25 cellular contexts compared by ENCODE assay signal in genomic region chr9:89954229-89954628, GRCh38.
A peak's percentile ranks its signal among the peaks of the same experiment; 100 is the strongest.
DNase-seq lines count a peak whose midpoint lies in the region; ATAC-seq and TF ChIP-seq lines count a peak whose summit lies in the region.
"Had no signal": no experiment of that assay in that cellular context is flagged by ENCODE, and none has a peak within 500 bp of the region (broad histone marks: within the 10 kb centered on the region; RNA-seq: fewer than 3 reads in every experiment).

No MANE protein-coding gene starts in this region.

- H4K91ac ChIP-seq in H9 (ENCODE audit: insufficient read length, low read depth, low read length): no peak overlapping the region

- TF ChIP-seq CTCF in H9 (conservative IDR thresholded peaks at IDR 0.05) (no peak), PC-3 (conservative IDR thresholded peaks at IDR 0.05; ENCODE audit: low read depth, low read length) (no peak)

- H3K27me3 ChIP-seq in H9 (ENCODE audit: insufficient read depth, low read length): no peaks in the 10 kb centered on the region
- no peaks in the 10 kb centered on the region for H3K27me3 ChIP-seq in PC-3 (ENCODE audit: low read length)
- H3K27me3 ChIP-seq: heart left ventricle, MG63 had no signal

- H2BK120ac ChIP-seq in H9 (ENCODE audit: low read depth, low read length, poor library complexity, severe bottlenecking): no peak overlapping the region

- peaks cover 0 to 14% (median 0%) of the 10 kb centered on the region in 3 experiments; a peak in 1 of 7 replicates for H3K36me3 Mint-ChIP-seq in H9 (ENCODE audit: insufficient read depth in 1 of 3, low read depth in 3 of 3)
- H3K36me3 Mint-ChIP-seq: CD8-positive, alpha-beta memory T cell; memory B cell had no signal

- no peak overlapping the region for H2BK20ac ChIP-seq in H9 (ENCODE audit: low read depth, low read length, poor library complexity, severe bottlenecking)

- no peaks in the 10 kb centered on the region for H3K23me2 ChIP-seq in H9 (ENCODE audit: insufficient read length, low read depth, low read length, poor library complexity, severe bottlenecking)

- no peak overlapping the region for H4K8ac ChIP-seq in H9 (replicated peaks; ENCODE audit: insufficient read length, low read depth, low read length)

- H3K56ac ChIP-seq in H9 (ENCODE audit: insufficient read length, low read depth, low read length): no peak overlapping the region

- H3K27ac ChIP-seq in H9 (ENCODE audit: insufficient read length, low read depth, low read length): no peak overlapping the region
- H3K27ac ChIP-seq in PC-3 (ENCODE audit: low read length): no peak overlapping the region
- H3K27ac ChIP-seq: epithelial cell of prostate, heart left ventricle, PC-9, psoas muscle had no signal

- no peak overlapping the region for H3K23ac ChIP-seq in H9 (ENCODE audit: insufficient read length, low read depth, low read length)

- ATAC-seq in left ventricle myocardium superior (peak; percentile 28), PC-3 (no peak)
- ATAC-seq: activated CD8-positive, alpha-beta T cell treated with anti-CD3 and anti-CD28 coated beads for 36 hours; GM12878 had no signal

- H3K79me1 ChIP-seq in H9 (ENCODE audit: insufficient read depth, low read depth, low read length, poor library complexity, severe bottlenecking): no peaks in the 10 kb centered on the region

- H3K4me2 ChIP-seq in H9 (ENCODE audit: insufficient read depth, insufficient read length, low read length) (no peak overlapping the region), PC-3 (ENCODE audit: low read length) (no peak overlapping the region)
- H3K4me2 ChIP-seq: PC-9 had no signal

- H2BK12ac ChIP-seq in H9 (ENCODE audit: insufficient read length, low read depth, low read length): no peak overlapping the region

- H3K4me3 Mint-ChIP-seq in H9: no peak overlapping the region
- H3K4me3 Mint-ChIP-seq: activated CD8-positive, alpha-beta T cell treated with anti-CD3 and anti-CD28 coated beads for 36 hours; CD8-positive, alpha-beta memory T cell; memory B cell; type B pancreatic cell had no signal

- H3K79me2 ChIP-seq in H9 (ENCODE audit: insufficient read depth, low read length) (no peaks in the 10 kb centered on the region), PC-3 (ENCODE audit: low read length) (no peaks in the 10 kb centered on the region)

- POLR2A ChIA-PET in PC-3 (lab: Charles Lee; ENCODE audit: unreplicated experiment): no interaction called here

- no peak overlapping the region for H3K4ac ChIP-seq in H9 (ENCODE audit: low read depth, low read length)

- no peak overlapping the region for H2BK15ac ChIP-seq in H9 (ENCODE audit: low read depth, low read length)

- peaks cover 17 to 18% of the 10 kb centered on the region in 2 experiments for H3K4me1 Mint-ChIP-seq in H9
- H3K4me1 Mint-ChIP-seq: memory B cell had no signal

- H3F3A ChIP-seq in PC-3 (ENCODE audit: low read length, unreplicated experiment): no peaks in the 10 kb centered on the region

- no peak overlapping the region for H2AK5ac ChIP-seq in H9 (ENCODE audit: insufficient read length, low read length)

- no peak overlapping the region for H3K14ac ChIP-seq in H9 (ENCODE audit: insufficient read depth, low read length)

- no peak overlapping the region for H3K4me3 ChIP-seq in PC-3 (ENCODE audit: low read length)
- H3K4me3 ChIP-seq: GM12878, HAP-1, heart left ventricle, MG63, PC-9, psoas muscle had no signal

- H3K9me3 ChIP-seq in H9 (ENCODE audit: control insufficient read depth, low read depth, low read length): no peaks in the 10 kb centered on the region
- H3K9me3 ChIP-seq in PC-3 (ENCODE audit: low read length): no peaks in the 10 kb centered on the region
- H3K9me3 ChIP-seq: HAP-1, heart left ventricle, psoas muscle had no signal

- CTCF ChIA-PET in PC-3 (lab: Charles Lee): no interaction called here

- H4K20me1 ChIP-seq in H9 (ENCODE audit: control insufficient read depth, insufficient read depth, insufficient read length) (no peaks in the 10 kb centered on the region), PC-3 (ENCODE audit: low read length) (no peaks in the 10 kb centered on the region)

- no peak overlapping the region for H4K5ac ChIP-seq in H9 (ENCODE audit: insufficient read length, low read depth, low read length)

- DNase-seq in NCI-H1417 (lab: John Stamatoyannopoulos, UW) (peak; percentile 31 to 47 (median 34)), NCI-H1417 treated with DMSO at 0.1 percent for 48 hours (lab: John Stamatoyannopoulos, UW) (no peak), COLO668 (lab: John Stamatoyannopoulos, UW; ENCODE audit: unreplicated experiment) (peak; percentile 49), NCI-H524 (lab: John Stamatoyannopoulos, UW) (peak; percentile 78 to 79), left ventricle myocardium superior (peak; percentile 27), H9 (no peak), NOMO-1 treated with DMSO at 0.1 percent for 48 hours (lab: John Stamatoyannopoulos, UW; ENCODE audit: unreplicated experiment) (no peak), PC-3 (no peak)
- DNase-seq: activated CD4-positive, CD25-positive, alpha-beta regulatory T cell treated with anti-CD3 and anti-CD28 coated beads, Interleukin-2, amount 50 U/mL, for 72 hours; activated CD8-positive, alpha-beta T cell treated with anti-CD3 and anti-CD28 coated beads for 36 hours; AML-193; CD8-positive, alpha-beta memory T cell; effector CD4-positive, alpha-beta T cell; heart left ventricle; KBM-7; MG63; NCI-H1694; NCI-H526; PC-9 had no signal

- H3K27me3 Mint-ChIP-seq in H9 (ENCODE audit: low read depth): peaks cover 4% of the 10 kb centered on the region
- H3K27me3 Mint-ChIP-seq: activated CD8-positive, alpha-beta T cell treated with anti-CD3 and anti-CD28 coated beads for 36 hours; memory B cell had no signal

- H3K36me3 ChIP-seq in PC-3 (ENCODE audit: low read depth, low read length): no peaks in the 10 kb centered on the region
- H3K36me3 ChIP-seq: HAP-1, heart left ventricle, MG63 had no signal

- H3K27ac Mint-ChIP-seq in H9: no peak overlapping the region
- H3K27ac Mint-ChIP-seq: activated CD8-positive, alpha-beta T cell treated with anti-CD3 and anti-CD28 coated beads for 36 hours; memory B cell; type B pancreatic cell had no signal

- no peak overlapping the region for H3K18ac ChIP-seq in H9 (ENCODE audit: insufficient read length, low read depth, low read length)

- intact Hi-C loops in left ventricle myocardium superior (cut with micrococcal nuclease) (no loop called here), PC-3 (cut with micrococcal nuclease) (no loop called here)

- no TSS peak for BruUV-seq in PC-3 (replicated peaks; lab: Mats Ljungman, UMichigan)

- peaks cover 7 to 9% of the 10 kb centered on the region in 2 experiments for H3K9me3 Mint-ChIP-seq in H9
- H3K9me3 Mint-ChIP-seq: activated CD8-positive, alpha-beta T cell treated with anti-CD3 and anti-CD28 coated beads for 36 hours; CD8-positive, alpha-beta memory T cell had no signal

- no peak overlapping the region for H3T11ph ChIP-seq in H9 (ENCODE audit: low read length)

- no peak overlapping the region for H2AFZ ChIP-seq in H9 (ENCODE audit: low read length)
- no peak overlapping the region for H2AFZ ChIP-seq in PC-3 (ENCODE audit: low read length)
- H2AFZ ChIP-seq: PC-9 had no signal

- no peak overlapping the region for H2BK5ac ChIP-seq in H9 (ENCODE audit: insufficient read length, low read length)

- no CpG with 5 or more reads among the region's 9 CpGs for WGBS in H9 (ENCODE audit: extremely low coverage, insufficient read length, low lambda C conversion rate)

- peaks cover 1% of the 10 kb centered on the region; the same call in 1 of the 2 replicates for H3K4me1 ChIP-seq in H9 (ENCODE audit: insufficient read depth, low read length)
- H3K4me1 ChIP-seq in PC-3 (ENCODE audit: insufficient read depth, low read length): no peaks in the 10 kb centered on the region
- H3K4me1 ChIP-seq: HAP-1 had no signal

- no peaks in the 10 kb centered on the region for H3K9me2 ChIP-seq in PC-3 (replicated peaks; ENCODE audit: low read length)

- H3K9ac ChIP-seq in H9 (ENCODE audit: extremely low read depth, insufficient read length, low read length) (no peak overlapping the region), PC-3 (ENCODE audit: low read length) (no peak overlapping the region)

Comparison
In these comparisons a context has a peak if more than half of its experiments do, and no peak if none do; other contexts are left out.
1. DNase-seq: peak in NCI-H1417 (3 of 3), COLO668 (single experiment), NCI-H524 (2 of 2) and left ventricle myocardium superior (single experiment); none in NCI-H1417 treated with DMSO at 0.1 percent for 48 hours (single experiment), H9 (single experiment), NOMO-1 treated with DMSO at 0.1 percent for 48 hours (single experiment) and PC-3 (single experiment).